Comparison of ENCODE assay signal across 20 cellular contexts in genomic region chr4:98711526-98711925, GRCh38. TPM values are rescaled to one million over a fixed set of nuclear protein-coding genes. Genes with fewer than 3 reads are reported as not detected.
DNase-seq lines count a peak whose midpoint lies in the region; ATAC-seq and TF ChIP-seq lines count a peak whose summit lies in the region.
"Had no signal": no experiment of that assay in that cellular context is flagged by ENCODE, and none has a peak within 500 bp of the region (broad histone marks: within the 10 kb centered on the region; RNA-seq: fewer than 3 reads in every experiment).

No MANE protein-coding gene starts in this region.

- peak overlapping the region; percentile 34; the same call in 1 of the 2 replicates for H3K27ac ChIP-seq in Panc1 (ENCODE audit: low read length)
- H3K27ac ChIP-seq: A549 had no signal

- CTCF ChIA-PET in Panc1 (lab: Charles Lee): no interaction called here

- H3K4me1 Mint-ChIP-seq in chondrocyte (ENCODE audit: low read depth) (peaks cover 21% of the 10 kb centered on the region), osteocyte (ENCODE audit: unreplicated experiment) (peaks cover 32% of the 10 kb centered on the region)

- H3K4me3 ChIP-seq in AG10803 (ENCODE audit: low read length) (no peak overlapping the region), Panc1 (ENCODE audit: low read depth in 2 of 2, low read length in 2 of 2) (no peak overlapping the region)
- H3K4me3 ChIP-seq: A549 had no signal

- H3K4me1 ChIP-seq in Panc1 (ENCODE audit: control insufficient read depth, insufficient read depth, low read length): no peaks in the 10 kb centered on the region; the same call in 1 of the 2 replicates
- H3K4me1 ChIP-seq: A549 had no signal

- POLR2A ChIA-PET in Panc1 (lab: Charles Lee): no interaction called here

- DNase-seq in AG10803 (ENCODE audit: low read depth) (peak; percentile 44), Panc1 (ENCODE audit: low read depth, low spot score) (no peak), chondrocyte (ENCODE audit: low spot score) (no peak), osteocyte (ENCODE audit: extremely low spot score, unreplicated experiment) (no peak), GDM1 (lab: John Stamatoyannopoulos, UW) (no peak)
- no peak for DNase-seq in activated CD4-positive, alpha-beta T cell treated with anti-CD3 and anti-CD28 coated beads, Interleukin-2, amount 50 U/mL, for 4 hours
- DNase-seq in activated effector memory CD4-positive, alpha-beta T cell treated with Interleukin-2 at 50 U/mL for 16 hours: no peak
- DNase-seq: C1 segment of cervical spinal cord; CD8-positive, alpha-beta memory T cell; DMS53; H7; IMR-90; NCI-H1048; NCI-H1436; NCI-H1930; NCI-H2171; NCI-H446 had no signal

- ATAC-seq in Panc1 (no peak), HG03520 (IDR thresholded peaks at IDR 0.05; ENCODE audit: unreplicated experiment) (no peak)
- ATAC-seq: A549, Right ventricle myocardium inferior had no signal

- H3K9me3 ChIP-seq in Panc1 (ENCODE audit: control insufficient read depth, insufficient read depth, low read depth, low read length): no peaks in the 10 kb centered on the region
- H3K9me3 ChIP-seq: A549 had no signal

- in situ Hi-C loops in Panc1 (cut with HindIII; ENCODE audit: low pct_unique_long_range_greater_than_20kb, low sequenced_read_pairs): no loop called here

- no peaks in the 10 kb centered on the region for H3K27me3 Mint-ChIP-seq in chondrocyte (ENCODE audit: low read depth)
- H3K27me3 Mint-ChIP-seq in osteocyte (ENCODE audit: unreplicated experiment): no peaks in the 10 kb centered on the region
- H3K27me3 Mint-ChIP-seq: CD8-positive, alpha-beta memory T cell had no signal

- H3K9me3 Mint-ChIP-seq in chondrocyte (ENCODE audit: low read depth) (peaks cover 14% of the 10 kb centered on the region), osteocyte (ENCODE audit: unreplicated experiment) (peaks cover 14% of the 10 kb centered on the region)

- H3K27ac Mint-ChIP-seq in chondrocyte (ENCODE audit: unreplicated experiment): peak overlapping the region; percentile 72
- peak overlapping the region; percentile 92 for H3K27ac Mint-ChIP-seq in osteocyte (ENCODE audit: unreplicated experiment)
- H3K27ac Mint-ChIP-seq: CD8-positive, alpha-beta memory T cell had no signal

- H3K4me3 Mint-ChIP-seq in chondrocyte (ENCODE audit: unreplicated experiment) (no peak overlapping the region), osteocyte (ENCODE audit: unreplicated experiment) (no peak overlapping the region)
- H3K4me3 Mint-ChIP-seq: CD8-positive, alpha-beta memory T cell had no signal

- H3K27me3 ChIP-seq in Panc1 (ENCODE audit: control insufficient read depth, insufficient read depth, low read length): no peaks in the 10 kb centered on the region

- TF ChIP-seq CTCF in AG10803 (conservative IDR thresholded peaks at IDR 0.05; ENCODE audit: low read length) (no peak), Panc1 (IDR thresholded peaks at IDR 0.05) (no peak), chondrocyte (IDR thresholded peaks at IDR 0.05) (no peak), osteocyte (IDR thresholded peaks at IDR 0.05) (no peak)

- intact Hi-C loops in Panc1 (cut with micrococcal nuclease; ENCODE audit: unreplicated experiment): no loop called here

- H3K36me3 Mint-ChIP-seq in chondrocyte (ENCODE audit: low read depth) (no peaks in the 10 kb centered on the region), osteocyte (ENCODE audit: unreplicated experiment) (peaks cover 4% of the 10 kb centered on the region)

- no peaks in the 10 kb centered on the region for H3K36me3 ChIP-seq in Panc1 (ENCODE audit: control insufficient read depth, insufficient read depth, low read length)

- no TSS peak for BruUV-seq in Panc1 (replicated peaks; lab: Mats Ljungman, UMichigan)

RNA-seq across cellular contexts. Expression of gene TSPAN5, which starts 53.1 kb away (rescaled TPM):
- total RNA-seq in Panc1 (2021; ENCODE audit: unreplicated experiment) (61.9 TPM), chondrocyte (52.2 to 57.7 TPM (median 55.5 TPM) in 3 replicates), osteocyte (64.2 and 66.0 TPM in 2 replicates)
- 45.8 TPM for polyA plus RNA-seq in Panc1 (2012; ENCODE audit: insufficient read length)
